8 cellular contexts compared by ENCODE assay signal in genomic region chr6:7052441-7052936, GRCh38. TPM values are rescaled to one million over a fixed set of nuclear protein-coding genes. Genes with fewer than 3 reads are reported as not detected.
A peak's percentile ranks its signal among the peaks of the same experiment; 100 is the strongest.
DNase-seq lines count a peak whose midpoint lies in the region; ATAC-seq and TF ChIP-seq lines count a peak whose summit lies in the region.

No MANE protein-coding gene starts in this region.

- H3K9me3 ChIP-seq in SK-N-MC (ENCODE audit: low read depth, low read length), result no peaks in the 10 kb centered on the region

- TF ChIP-seq POLR2A in lower leg skin (IDR thresholded peaks at IDR 0.05), result no peak

- POLR2A ChIA-PET in AG04449 (lab: Yijun Ruan, JAX), result interaction anchor here (0.6 kb wide), 1 partner anchor 360 kb away, joined by 3 read pairs; no protein-coding TSS in a partner anchor

- peaks cover 0 to 4% of the 10 kb centered on the region in 2 donors for H3K4me1 Mint-ChIP-seq in effector memory CD8-positive, alpha-beta T cell (ENCODE audit: low read depth in 2 of 2)
- peaks cover 29% of the 10 kb centered on the region for H3K4me1 Mint-ChIP-seq in stimulated activated naive CD8-positive, alpha-beta T cell treated with anti-CD3 and anti-CD28 coated beads, Interleukin-15, amount 100 ng/mL, for 72 hours

- CTCF ChIA-PET in AG04449 (lab: Yijun Ruan, JAX), result interaction anchor here (0.6 to 0.8 kb wide), 2 partner anchors 43 to 191 kb away, joined by 3 read pairs; no protein-coding TSS in a partner anchor

- H3K4me3 ChIP-seq in AG04449 (ENCODE audit: low read depth, low read length), result peak overlapping the region; percentile 55
- peak overlapping the region; percentile 96 for H3K4me3 ChIP-seq in SK-N-MC
- H3K4me3 ChIP-seq in lower leg skin (ENCODE audit: low read depth, poor library complexity, severe bottlenecking), result peak overlapping the region; percentile 41

- H3K27me3 Mint-ChIP-seq in effector memory CD8-positive, alpha-beta T cell, result no peaks in the 10 kb centered on the region
- H3K27me3 Mint-ChIP-seq in stimulated activated naive CD8-positive, alpha-beta T cell treated with anti-CD3 and anti-CD28 coated beads, Interleukin-15, amount 100 ng/mL, for 72 hours, result peaks cover 9% of the 10 kb centered on the region

- no peaks in the 10 kb centered on the region for H3K9me3 Mint-ChIP-seq in effector memory CD8-positive, alpha-beta T cell
- no peaks in the 10 kb centered on the region for H3K9me3 Mint-ChIP-seq in stimulated activated naive CD8-positive, alpha-beta T cell treated with anti-CD3 and anti-CD28 coated beads, Interleukin-15, amount 100 ng/mL, for 72 hours

- peak overlapping the region; percentile 71 for H3K9ac ChIP-seq in SK-N-MC (ENCODE audit: insufficient read length)

- peak; percentile 10 for DNase-seq in AG04449 (ENCODE audit: low read depth, low spot score)
- DNase-seq in SK-N-MC (ENCODE audit: low read depth, low spot score), result no peak
- peak in 1 of 3 experiments; percentile 2 for DNase-seq in effector memory CD8-positive, alpha-beta T cell
- DNase-seq in lower leg skin (ENCODE audit: low spot score in 2 of 2), result no peak
- no peak for DNase-seq in stimulated activated naive CD8-positive, alpha-beta T cell treated with anti-CD3 and anti-CD28 coated beads, Interleukin-15, amount 100 ng/mL, for 72 hours
- DNase-seq in NCI-H226, result no peak

- intact Hi-C loops in lower leg skin (cut with DNase I; ENCODE audit: low total_unique reads), result loop anchor here (5.0 kb wide), 1 partner anchor 860 kb away; the partner anchor contains the start of gene TXNDC5

- peak; percentile 24 for ATAC-seq in GM18511 (IDR thresholded peaks at IDR 0.05; ENCODE audit: unreplicated experiment)
- ATAC-seq in effector memory CD8-positive, alpha-beta T cell (replicated peaks), result peak; percentile 34
- ATAC-seq in stimulated activated naive CD8-positive, alpha-beta T cell treated with anti-CD3 and anti-CD28 coated beads, Interleukin-15, amount 100 ng/mL, for 72 hours, result peak; percentile 22
- no peak for ATAC-seq in HG02840 (IDR thresholded peaks at IDR 0.05; ENCODE audit: low FRiP score, unreplicated experiment)

- TF ChIP-seq CTCF in AG04449 (IDR thresholded peaks at IDR 0.05; ENCODE audit: insufficient read depth, low read length, missing control alignments) (no peak), lower leg skin (IDR thresholded peaks at IDR 0.05) (no peak)

- peak overlapping the region; percentile 99 for H3K27ac ChIP-seq in SK-N-MC

- H3K36me3 ChIP-seq in SK-N-MC (ENCODE audit: insufficient read depth, low read length), result no peaks in the 10 kb centered on the region

- H3K27ac Mint-ChIP-seq in effector memory CD8-positive, alpha-beta T cell, result no peak overlapping the region
- H3K27ac Mint-ChIP-seq in stimulated activated naive CD8-positive, alpha-beta T cell treated with anti-CD3 and anti-CD28 coated beads, Interleukin-15, amount 100 ng/mL, for 72 hours, result no peak overlapping the region

- 3 to 6% methylated on average over 28 to 29 of the region's 29 CpGs for WGBS in lower leg skin, 2 donors

- H3K4me3 Mint-ChIP-seq in effector memory CD8-positive, alpha-beta T cell, result peak overlapping the region; percentile 55 to 74
- peak overlapping the region; percentile 19 to 85 for H3K4me3 Mint-ChIP-seq in stimulated activated naive CD8-positive, alpha-beta T cell treated with anti-CD3 and anti-CD28 coated beads, Interleukin-15, amount 100 ng/mL, for 72 hours

- H3K36me3 Mint-ChIP-seq in effector memory CD8-positive, alpha-beta T cell (ENCODE audit: insufficient read depth), result no peaks in the 10 kb centered on the region

RNA-seq across cellular contexts. Expression of gene RREB1, which starts 55.3 kb away (rescaled TPM):
- 10 to 100 TPM; 40.8 to 68.6 (median 54.4) TPM for total RNA-seq in lower leg skin

Comparison
In these comparisons a context has a peak if more than half of its experiments do, and no peak if none do; other contexts are left out.
1. H3K4me3 ChIP-seq: peak in every context shown above with its lines; median percentile 96 in SK-N-MC; 55 in AG04449; 41 in lower leg skin.